Comparison of ENCODE assay signal across 23 cellular contexts in genomic region chr9:124801356-124801755, GRCh38. TPM values are rescaled to one million over a fixed set of nuclear protein-coding genes. Genes with fewer than 3 reads are reported as not detected.
"Had no signal": no experiment of that assay in that cellular context is flagged by ENCODE, and none has a peak within 500 bp of the region (broad histone marks: within the 10 kb centered on the region; RNA-seq: fewer than 3 reads in every experiment).

No MANE protein-coding gene starts in this region.

- H3K4me1 ChIP-seq: colonic mucosa had no signal

- H3K4me3 Mint-ChIP-seq: stimulated activated naive CD8-positive, alpha-beta T cell treated with anti-CD3 and anti-CD28 coated beads, Interleukin-15, Interleukin-2, amounts not matched to agents 100 ng/mL and 50 ng/mL, for 24 hours had no signal

- ATAC-seq: left lobe of liver had no signal

- H3K36me3 ChIP-seq: colonic mucosa, right atrium auricular region, tibial artery had no signal

- H3K27ac ChIP-seq: colonic mucosa, dorsolateral prefrontal cortex, right atrium auricular region, tibial artery had no signal

- H3K9me3 Mint-ChIP-seq: stimulated activated naive CD8-positive, alpha-beta T cell treated with anti-CD3 and anti-CD28 coated beads, Interleukin-15, Interleukin-2, amounts not matched to agents 100 ng/mL and 50 ng/mL, for 24 hours had no signal

- H3K4me3 ChIP-seq: colonic mucosa, heart left ventricle, mucosa of descending colon, right atrium auricular region, sigmoid colon, tibial artery had no signal

- H3K27me3 ChIP-seq: colonic mucosa, dorsolateral prefrontal cortex, heart left ventricle, right atrium auricular region, sigmoid colon had no signal

- H3K27ac Mint-ChIP-seq: stimulated activated naive CD8-positive, alpha-beta T cell treated with anti-CD3 and anti-CD28 coated beads, Interleukin-15, Interleukin-2, amounts not matched to agents 100 ng/mL and 50 ng/mL, for 24 hours had no signal

- H3K9me3 ChIP-seq: colonic mucosa, heart left ventricle, mucosa of descending colon, right atrium auricular region, sigmoid colon, tibial artery had no signal

- DNase-seq: colonic mucosa; dorsolateral prefrontal cortex; effector CD8-positive, alpha-beta T cell; hippocampal formation; kidney glomerular epithelial cell; mammary epithelial cell; mucosa of descending colon; sigmoid colon; small intestine; stimulated activated CD4-positive, alpha-beta T cell treated with anti-CD3 and anti-CD28 coated beads, Interleukin-2, amount 100 ng/mL, for 48 hours; tibial artery had no signal

RNA-seq across cellular contexts. Expression of gene WDR38, which starts 51.9 kb away (rescaled TPM):
- total RNA-seq: colonic mucosa, esophagus mucosa, fibroblast of lung, frontal cortex, glomerular endothelial cell, heart left ventricle, left lobe of liver, lower leg skin, mammary epithelial cell, mucosa of descending colon, osteocyte, right atrium auricular region, sigmoid colon, ureter had no signal
- polyA plus RNA-seq: fibroblast of lung, mammary epithelial cell, neural cell, sigmoid colon, small intestine had no signal
